8 cellular contexts compared by ENCODE assay signal in genomic region chr9:34493972-34494535, GRCh38. TPM values are rescaled to one million over a fixed set of nuclear protein-coding genes. Genes with fewer than 3 reads are reported as not detected.
DNase-seq lines count a peak whose midpoint lies in the region; ATAC-seq and TF ChIP-seq lines count a peak whose summit lies in the region.

No MANE protein-coding gene starts in this region.

- no peak for TF ChIP-seq POLR2A in sigmoid colon (IDR thresholded peaks at IDR 0.05)

- no peak for TF ChIP-seq EP300 in sigmoid colon (IDR thresholded peaks at IDR 0.05)

- ATAC-seq in lower lobe of right lung (peak; percentile 48 to 72), HG03097 (IDR thresholded peaks at IDR 0.05; ENCODE audit: low FRiP score, unreplicated experiment) (no peak)

- intact Hi-C loops in lower lobe of right lung (cut with DNase I) (no loop called here), sigmoid colon (cut with DNase I) (no loop called here)

- no peaks in the 10 kb centered on the region for H3K27me3 ChIP-seq in MG63
- H3K27me3 ChIP-seq in lower lobe of right lung (ENCODE audit: low read depth): no peaks in the 10 kb centered on the region
- H3K27me3 ChIP-seq in sigmoid colon: peaks cover 0 to 6% (median 0%) of the 10 kb centered on the region in 3 donors

- H3K4me1 ChIP-seq in lower lobe of right lung (no peaks in the 10 kb centered on the region), sigmoid colon (no peaks in the 10 kb centered on the region)

- WGBS in sigmoid colon, 2 donors: 35 to 37% methylated on average over 8 of the region's 8 CpGs

- no peak for TF ChIP-seq CTCF in lower lobe of right lung (IDR thresholded peaks at IDR 0.05)
- TF ChIP-seq CTCF in sigmoid colon (IDR thresholded peaks at IDR 0.05): no peak

- H3K4me3 ChIP-seq in MG63 (no peak overlapping the region), lower lobe of right lung (no peak overlapping the region), sigmoid colon (no peak overlapping the region)

- DNase-seq in CMK (ENCODE audit: low read depth): peak; percentile 25
- DNase-seq in MG63: peak; percentile 10
- peak; percentile 77 for DNase-seq in astrocyte of the hippocampus (ENCODE audit: low read depth, low spot score)
- DNase-seq in lower lobe of right lung: no peak
- no peak for DNase-seq in GM19240 (ENCODE audit: insufficient read length, low spot score)
- no peak for DNase-seq in NCI-H1436 (lab: John Stamatoyannopoulos, UW)
- no peak for DNase-seq in sigmoid colon

- H3K36me3 ChIP-seq in MG63 (no peaks in the 10 kb centered on the region), lower lobe of right lung (no peaks in the 10 kb centered on the region), sigmoid colon (no peaks in the 10 kb centered on the region)

- no peaks in the 10 kb centered on the region for H3K9me3 ChIP-seq in MG63
- no peaks in the 10 kb centered on the region for H3K9me3 ChIP-seq in lower lobe of right lung
- H3K9me3 ChIP-seq in sigmoid colon: no peaks in the 10 kb centered on the region

- H3K27ac ChIP-seq in lower lobe of right lung (no peak overlapping the region), sigmoid colon (no peak overlapping the region)

RNA-seq across cellular contexts. Expression of gene ENHO, which starts 28.7 kb away (rescaled TPM):
- 0.20 TPM in 1 of 2 replicates, not detected in the other for total RNA-seq in MG63 (2014; rRNA removed; shearing (Covaris generic); ENCODE audit: low replicate concordance)
- 0.59 TPM for total RNA-seq in lower lobe of right lung
- 1 to 10 TPM in 1 of 4 donors, not detected in 3; 2.5 TPM for total RNA-seq in sigmoid colon
- polyA plus RNA-seq in sigmoid colon: 1 to 10 TPM; 1.9 to 7.4 (median 6.0) TPM

RNA-seq across cellular contexts. Expression of gene DNAI1, which starts 35.4 kb away (rescaled TPM):
- not detected in 2 replicates for total RNA-seq in MG63 (2014; rRNA removed; shearing (Covaris generic); ENCODE audit: low replicate concordance)
- 13.5 TPM for total RNA-seq in lower lobe of right lung
- under 1 TPM in 1 of 4 donors, not detected in 3; under 0.01 TPM for total RNA-seq in sigmoid colon
- polyA plus RNA-seq in sigmoid colon: under 1 TPM in 1 of 3 donors, not detected in 2; 0.01 TPM

RNA-seq across cellular contexts. Expression of gene FAM219A, which starts 35.7 kb away (rescaled TPM):
- total RNA-seq in MG63 (2014; rRNA removed; shearing (Covaris generic); ENCODE audit: low replicate concordance): 3.1 and 7.7 TPM in 2 replicates
- 24.5 TPM for total RNA-seq in lower lobe of right lung
- 10 to 100 TPM in 1 of 4 donors, 1 to 10 TPM in 3; 7.4 to 10.2 (median 8.8) TPM for total RNA-seq in sigmoid colon
- polyA plus RNA-seq in sigmoid colon: 1 to 10 TPM; 3.0 to 7.9 (median 3.2) TPM

Comparison
In these comparisons a context has a peak if more than half of its experiments do, and no peak if none do; other contexts are left out.
1. DNase-seq: peak in CMK (single experiment), MG63 (single experiment) and astrocyte of the hippocampus (single experiment); none in lower lobe of right lung (single experiment), GM19240 (single experiment), NCI-H1436 (single experiment) and sigmoid colon (single experiment).
2. RNA of gene DNAI1, which starts 35.4 kb away (total RNA-seq): 13.5 TPM in lower lobe of right lung (single experiment); not detected in MG63 and under 0.01 TPM in sigmoid colon; every median in the first group is over 10 times any median in the second.